Comparison of ENCODE assay signal across 8 cellular contexts in genomic region chr11:94171693-94172440, GRCh38. TPM values are rescaled to one million over a fixed set of nuclear protein-coding genes. Genes with fewer than 3 reads are reported as not detected.
DNase-seq lines count a peak whose midpoint lies in the region; ATAC-seq, FAIRE-seq and TF ChIP-seq lines count a peak whose summit lies in the region.

No MANE protein-coding gene starts in this region.

- no peaks in the 10 kb centered on the region for H3K36me3 Mint-ChIP-seq in HFFc6 (ENCODE audit: low read depth)
- H3K36me3 Mint-ChIP-seq in astrocyte (ENCODE audit: low read depth, unreplicated experiment): peaks cover 20% of the 10 kb centered on the region

- POLR2A ChIA-PET in OCI-LY7 (lab: Charles Lee): interaction anchor here (0.8 to 1.3 kb wide), 3 partner anchors 13 to 388 kb away, joined by 3 to 4 read pairs (median 3); partner anchors contain the start of genes MED17 and PANX1

- no peak overlapping the region for H3K4me2 ChIP-seq in OCI-LY7 (ENCODE audit: low read length)
- no peak overlapping the region for H3K4me2 ChIP-seq in astrocyte (ENCODE audit: low read length)

- H3K79me2 ChIP-seq in OCI-LY7 (ENCODE audit: insufficient read depth, low read depth, low read length) (no peaks in the 10 kb centered on the region), astrocyte (ENCODE audit: insufficient read depth, low read length) (peaks cover 82% of the 10 kb centered on the region)

- H2AFZ ChIP-seq in OCI-LY7 (ENCODE audit: low read length): no peak overlapping the region
- H2AFZ ChIP-seq in astrocyte (ENCODE audit: low read depth, low read length): no peak overlapping the region

- H3K27me3 ChIP-seq in astrocyte (ENCODE audit: insufficient read depth, low read length) (no peaks in the 10 kb centered on the region), upper lobe of right lung (no peaks in the 10 kb centered on the region)

- FAIRE-seq in astrocyte (lab: Jason Lieb, UNC): no peak

- H3K27me3 Mint-ChIP-seq in HFFc6 (ENCODE audit: insufficient read depth) (no peaks in the 10 kb centered on the region), astrocyte (ENCODE audit: low read depth, unreplicated experiment) (no peaks in the 10 kb centered on the region)

- no peaks in the 10 kb centered on the region for H3K9me2 ChIP-seq in OCI-LY7 (ENCODE audit: insufficient read depth, low read length)

- H3K4me3 Mint-ChIP-seq in HFFc6 (no peak overlapping the region), astrocyte (ENCODE audit: unreplicated experiment) (no peak overlapping the region)

- no peaks in the 10 kb centered on the region for H3K4me1 ChIP-seq in OCI-LY7 (ENCODE audit: insufficient read depth, low read length, poor library complexity, severe bottlenecking)
- H3K4me1 ChIP-seq in astrocyte (ENCODE audit: insufficient read depth, low read length): peaks cover 8% of the 10 kb centered on the region
- peaks cover 8% of the 10 kb centered on the region for H3K4me1 ChIP-seq in upper lobe of right lung

- H4K20me1 ChIP-seq in OCI-LY7 (ENCODE audit: insufficient read depth, low read length) (peaks cover 5% of the 10 kb centered on the region; the same call in 1 of the 2 replicates), astrocyte (ENCODE audit: insufficient read depth, low read length) (peaks cover 95% of the 10 kb centered on the region)

- H3K27ac Mint-ChIP-seq in HFFc6 (no peak overlapping the region), astrocyte (ENCODE audit: unreplicated experiment) (no peak overlapping the region)

- H3K4me1 Mint-ChIP-seq in HFFc6 (ENCODE audit: low read depth) (peaks cover 43% of the 10 kb centered on the region), astrocyte (ENCODE audit: low read depth, unreplicated experiment) (peaks cover 30% of the 10 kb centered on the region)

- CTCF ChIA-PET in OCI-LY7 (lab: Charles Lee; ENCODE audit: unreplicated experiment): interaction anchor here (0.5 kb wide), 1 partner anchor 636 kb away, joined by 3 read pairs; no protein-coding TSS in a partner anchor

- no peak overlapping the region for H3K4me3 ChIP-seq in OCI-LY7 (ENCODE audit: low read depth, low read length, poor library complexity, severe bottlenecking)
- H3K4me3 ChIP-seq in astrocyte (ENCODE audit: insufficient read depth, low read depth, low read length): no peak overlapping the region
- H3K4me3 ChIP-seq in upper lobe of right lung: no peak overlapping the region

- no peak overlapping the region for H3K9ac ChIP-seq in astrocyte (ENCODE audit: low read length)

- no peaks in the 10 kb centered on the region for H3K36me3 ChIP-seq in OCI-LY7 (ENCODE audit: insufficient read depth, low read length)
- H3K36me3 ChIP-seq in astrocyte (ENCODE audit: insufficient read depth, low read length): no peaks in the 10 kb centered on the region
- H3K36me3 ChIP-seq in upper lobe of right lung: no peaks in the 10 kb centered on the region

- H3K9me3 Mint-ChIP-seq in HFFc6 (no peaks in the 10 kb centered on the region), astrocyte (ENCODE audit: unreplicated experiment) (no peaks in the 10 kb centered on the region)

- peak; percentile 12 for DNase-seq in NK-92 treated with Interleukin-12 subunit alpha and Interleukin-12 subunit beta, amount 100 ng/mL, for 24 hours (lab: John Stamatoyannopoulos, UW)
- DNase-seq in NK-92 (lab: John Stamatoyannopoulos, UW; ENCODE audit: unreplicated experiment): no peak
- DNase-seq in HFFc6: peak; percentile 8
- peak; percentile 39 for DNase-seq in OCI-LY7 (ENCODE audit: low spot score)
- DNase-seq in astrocyte (ENCODE audit: low read depth): no peak
- no peak for DNase-seq in left lobe of liver (ENCODE audit: low spot score)
- DNase-seq in upper lobe of right lung: no peak
- no peak for DNase-seq in foreskin melanocyte

- no peaks in the 10 kb centered on the region for H3K9me3 ChIP-seq in OCI-LY7 (ENCODE audit: low read length)
- no peaks in the 10 kb centered on the region for H3K9me3 ChIP-seq in astrocyte (ENCODE audit: insufficient read depth, low read depth, low read length)
- H3K9me3 ChIP-seq in upper lobe of right lung: no peaks in the 10 kb centered on the region

- TF ChIP-seq CTCF in HFFc6 (IDR thresholded peaks at IDR 0.05) (peak; percentile 98), OCI-LY7 (conservative IDR thresholded peaks at IDR 0.05; ENCODE audit: low read length) (peak; percentile 96), astrocyte (IDR thresholded peaks at IDR 0.05; ENCODE audit: insufficient read depth, low read depth, low read length) (peak; percentile 63), upper lobe of right lung (IDR thresholded peaks at IDR 0.05) (peak; percentile 51)

- H3K27ac ChIP-seq in OCI-LY7 (ENCODE audit: low read depth, low read length, poor library complexity, severe bottlenecking) (no peak overlapping the region), astrocyte (ENCODE audit: low read depth, low read length) (no peak overlapping the region), upper lobe of right lung (no peak overlapping the region)

- BruUV-seq in OCI-LY7 (replicated peaks; lab: Mats Ljungman, UMichigan): no TSS peak

- intact Hi-C loops in OCI-LY7 (cut with micrococcal nuclease; ENCODE audit: unreplicated experiment) (no loop called here), upper lobe of right lung (cut with DNase I) (no loop called here)

- ATAC-seq in left lobe of liver (peak; percentile 75), upper lobe of right lung (peak; percentile 70)

RNA-seq across cellular contexts. Expression of gene PANX1, which starts 43.2 kb away (rescaled TPM):
- 10 to 100 TPM; 22.5 to 26.7 (median 24.5) TPM for total RNA-seq in HFFc6 (2021; fragmentation: NEBNext Ultra II Directional; extraction: Animal tissue kit (Norgen Biotek cat#: 25700))
- 14.3 and 16.5 TPM in 2 replicates for total RNA-seq in OCI-LY7 (2014; rRNA removed; shearing (Covaris generic))
- total RNA-seq in OCI-LY7 (2022) (10.8 and 11.3 TPM in 2 replicates), astrocyte (42.1 and 46.8 TPM in 2 replicates), left lobe of liver (9.7 TPM), upper lobe of right lung (20.0 TPM)

Comparison
In these comparisons a context has a peak if more than half of its experiments do, and no peak if none do; other contexts are left out.
1. DNase-seq: peak in NK-92 treated with Interleukin-12 subunit alpha and Interleukin-12 subunit beta, amount 100 ng/mL, for 24 hours (single experiment), HFFc6 (single experiment) and OCI-LY7 (single experiment); none in NK-92 (single experiment), astrocyte (single experiment), left lobe of liver (single experiment), upper lobe of right lung (single experiment) and foreskin melanocyte (single experiment).
2. Peak in every context shown above with its lines, with median percentiles within 50 percentile points of each other: CTCF ChIP-seq.